Comparison of ENCODE assay signal across 7 cellular contexts in the genomic region with DNA sequence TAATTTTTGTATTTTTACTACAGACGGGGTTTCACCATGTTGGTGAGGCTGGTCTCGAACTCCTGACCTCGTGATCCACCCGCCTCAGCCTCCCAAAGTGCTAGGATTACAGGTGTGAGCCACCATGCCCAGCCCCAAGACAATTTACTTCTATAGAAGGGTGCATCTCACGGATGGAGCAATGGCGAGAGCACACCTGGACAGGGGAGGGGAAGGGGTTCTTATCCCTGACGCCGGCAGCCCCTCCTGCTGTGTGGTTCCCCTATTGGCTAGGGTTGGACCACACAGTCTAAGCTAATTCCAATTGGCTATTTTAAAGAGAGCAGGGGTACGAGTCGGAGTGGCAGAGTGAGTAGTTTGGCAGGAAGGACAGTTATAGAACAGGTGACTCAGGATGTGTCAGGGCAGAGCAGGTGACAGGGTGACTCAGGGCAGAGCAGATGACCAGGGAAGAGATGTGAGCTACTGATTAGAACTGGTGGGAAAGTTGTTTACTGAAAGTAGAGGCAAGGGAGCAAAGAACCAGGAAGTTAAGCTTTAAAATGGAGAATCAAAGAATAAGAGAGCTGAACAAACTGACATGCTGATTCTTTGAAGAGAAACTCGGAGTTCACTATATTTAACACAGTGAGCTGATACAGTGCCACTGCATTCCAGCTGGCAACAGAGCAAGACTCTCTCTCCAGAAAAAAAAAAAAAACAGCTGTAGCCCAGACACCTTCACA. TPM values are rescaled to one million over a fixed set of nuclear protein-coding genes. Genes with fewer than 3 reads are reported as not detected.
DNase-seq lines count a peak whose midpoint lies in the region; ATAC-seq and TF ChIP-seq lines count a peak whose summit lies in the region.

No MANE protein-coding gene starts in this region.

- no peaks in the 10 kb centered on the region for H4K20me1 ChIP-seq in GM23248 (ENCODE audit: insufficient read depth)

- intact Hi-C loops in psoas muscle (cut with DNase I) (no loop called here), dorsolateral prefrontal cortex (cut with DNase I) (no loop called here)

- H3K9me2 ChIP-seq in GM23248 (ENCODE audit: insufficient read depth), result no peaks in the 10 kb centered on the region

- H3K9me3 ChIP-seq in GM23248 (ENCODE audit: low read depth) (no peaks in the 10 kb centered on the region), psoas muscle (no peaks in the 10 kb centered on the region)

- no peak overlapping the region for H2AFZ ChIP-seq in GM23248

- ATAC-seq in psoas muscle, result peak; percentile 92 to 95 (median 94)
- no peak for ATAC-seq in HG03457 (IDR thresholded peaks at IDR 0.05; ENCODE audit: unreplicated experiment)
- ATAC-seq in GM21360 (IDR thresholded peaks at IDR 0.05; ENCODE audit: unreplicated experiment), result no peak

- H3K36me3 ChIP-seq in GM23248 (ENCODE audit: low read depth) (no peaks in the 10 kb centered on the region), psoas muscle (ENCODE audit: insufficient read depth in 1 of 2, low read depth in 1 of 2) (no peaks in the 10 kb centered on the region)

- no peak for TF ChIP-seq POLR2A in erythroblast (IDR thresholded peaks at IDR 0.05; ENCODE audit: low read length)

- H3F3A ChIP-seq in GM23248 (ENCODE audit: insufficient read depth), result no peaks in the 10 kb centered on the region

- H3K4me3 ChIP-seq in GM23248 (no peak overlapping the region), psoas muscle (peak overlapping the region; percentile 4), dorsolateral prefrontal cortex (no peak overlapping the region)

- H3K4me1 ChIP-seq in GM23248 (ENCODE audit: insufficient read depth), result no peaks in the 10 kb centered on the region
- peaks cover 15% of the 10 kb centered on the region for H3K4me1 ChIP-seq in psoas muscle

- in situ Hi-C loops in GM23248 (cut with MboI), result no loop called here

- no peak overlapping the region for H3K4me2 ChIP-seq in GM23248 (ENCODE audit: unreplicated experiment)

- peaks cover 19% of the 10 kb centered on the region for H3K27me3 ChIP-seq in GM23248 (replicated peaks; ENCODE audit: insufficient read depth)
- peaks cover 0 to 46% (median 13%) of the 10 kb centered on the region in 3 donors for H3K27me3 ChIP-seq in psoas muscle (ENCODE audit: insufficient read depth in 3 of 3, low read length in 2 of 3)
- H3K27me3 ChIP-seq in dorsolateral prefrontal cortex, result peaks cover 0 to 76% (median 21%) of the 10 kb centered on the region in 45 donors

- H3K79me2 ChIP-seq in GM23248 (ENCODE audit: insufficient read depth), result no peaks in the 10 kb centered on the region

- H3K27ac ChIP-seq in GM23248 (no peak overlapping the region), psoas muscle (peak overlapping the region; percentile 90), dorsolateral prefrontal cortex (no peak overlapping the region)

- H3K9ac ChIP-seq in GM23248, result peak overlapping the region; percentile 34; the same call in 1 of the 2 replicates

- 56 to 62% methylated on average over 11 of the region's 11 CpGs for WGBS in GM23248 (ENCODE audit: low coverage in 1 of 2, low lambda C conversion rate in 2 of 2, missing lambda C conversion rate in 2 of 2), 2 experiments
- WGBS in psoas muscle, 3 donors, result 53 to 62% (median 54%) methylated on average over 11 of the region's 11 CpGs

- DNase-seq in GM23248, result peak; percentile 84
- DNase-seq in NCI-H69 (lab: John Stamatoyannopoulos, UW), result peak; percentile 13
- DNase-seq in erythroblast (lab: John Stamatoyannopoulos, UW), result peak; percentile 23 to 73
- no peak for DNase-seq in psoas muscle
- no peak for DNase-seq in dorsolateral prefrontal cortex

- TF ChIP-seq CTCF in psoas muscle (IDR thresholded peaks at IDR 0.05) (no peak), dorsolateral prefrontal cortex (IDR thresholded peaks at IDR 0.05 in 54 of 56, conservative IDR thresholded peaks at IDR 0.05 in 2 of 56; ENCODE audit: low read depth in 1 of 56, partially characterized antibody in 56 of 56) (no peak)

RNA-seq across cellular contexts. Expression of a gene that starts 12.6 kb away (rescaled TPM):
- total RNA-seq in GM23248 (2014; rRNA removed; shearing (Covaris generic)), result 46.5 and 77.7 TPM in 2 replicates
- polyA plus RNA-seq in GM23248 (2016; fragmentation: Nextera tagmentation; extraction: Ambion mirVana) (133 and 134 TPM in 2 replicates), psoas muscle (100 to 1,000 TPM in 1 of 3 donors, 10 to 100 TPM in 2; 49.8 to 101 (median 55.6) TPM)
- total RNA-seq in psoas muscle (10 to 100 TPM; 46.2 to 71.7 (median 56.0) TPM), dorsolateral prefrontal cortex (100 to 1,000 TPM in 1 of 120 experiments, 10 to 100 TPM in 119; 66.6 to 108 (median 83.6) TPM)

RNA-seq across cellular contexts. Expression of a gene that starts 36.6 kb away (rescaled TPM):
- 0.13 and 0.86 TPM in 2 replicates for total RNA-seq in GM23248 (2014; rRNA removed; shearing (Covaris generic))
- 0.23 and 0.24 TPM in 2 replicates for polyA plus RNA-seq in GM23248 (2016; fragmentation: Nextera tagmentation; extraction: Ambion mirVana)
- 1 to 10 TPM in 3 of 4 donors, under 1 TPM in 1; 0.38 to 3.5 (median 1.9) TPM for total RNA-seq in psoas muscle
- polyA plus RNA-seq in psoas muscle, result 1 to 10 TPM in 1 of 3 donors, under 1 TPM in 2; 0.62 to 1.1 (median 0.79) TPM
- total RNA-seq in dorsolateral prefrontal cortex, result 100 to 1,000 TPM in 100 of 120 experiments, 10 to 100 TPM in 20; 24.1 to 289 (median 137) TPM

RNA-seq across cellular contexts. Expression of a gene that starts 41.0 kb away (rescaled TPM):
- total RNA-seq in GM23248 (2014; rRNA removed; shearing (Covaris generic)), result not detected in 2 replicates
- polyA plus RNA-seq in GM23248 (2016; fragmentation: Nextera tagmentation; extraction: Ambion mirVana), result not detected in 2 replicates
- under 1 TPM in 1 of 4 donors, not detected in 3; 0.90 TPM for total RNA-seq in psoas muscle
- polyA plus RNA-seq in psoas muscle, result under 1 TPM; 0.09 to 0.27 (median 0.10) TPM
- 1 to 10 TPM in 42 of 120 experiments, under 1 TPM in 40, not detected in 38; 0.29 to 4.8 (median 1.0) TPM for total RNA-seq in dorsolateral prefrontal cortex

RNA-seq across cellular contexts. Expression of a gene that starts 54.8 kb away (rescaled TPM):
- total RNA-seq in GM23248 (2014; rRNA removed; shearing (Covaris generic)), result 88.0 and 110 TPM in 2 replicates
- 105 and 106 TPM in 2 replicates for polyA plus RNA-seq in GM23248 (2016; fragmentation: Nextera tagmentation; extraction: Ambion mirVana)
- total RNA-seq in psoas muscle, result 10 to 100 TPM; 40.0 to 55.3 (median 43.2) TPM
- polyA plus RNA-seq in psoas muscle, result 100 to 1,000 TPM in 2 of 3 donors, 10 to 100 TPM in 1; 55.1 to 109 (median 107) TPM
- total RNA-seq in dorsolateral prefrontal cortex, result 10 to 100 TPM; 30.3 to 68.2 (median 46.8) TPM

RNA-seq across cellular contexts. Expression of a gene that starts 54.9 kb away (rescaled TPM):
- 52.4 and 85.8 TPM in 2 replicates for total RNA-seq in GM23248 (2014; rRNA removed; shearing (Covaris generic))
- polyA plus RNA-seq in GM23248 (2016; fragmentation: Nextera tagmentation; extraction: Ambion mirVana) (99.9 and 109 TPM in 2 replicates), psoas muscle (10 to 100 TPM; 29.5 to 31.2 (median 30.7) TPM)
- total RNA-seq in psoas muscle (10 to 100 TPM; 27.9 to 36.6 (median 32.5) TPM), dorsolateral prefrontal cortex (100 to 1,000 TPM in 112 of 120 experiments, 10 to 100 TPM in 8; 85.9 to 151 (median 118) TPM)

Comparison
In these comparisons a context has a peak if more than half of its experiments do, and no peak if none do; other contexts are left out.
1. DNase-seq: peak in GM23248 (single experiment), NCI-H69 (single experiment) and erythroblast (2 of 2); none in psoas muscle (0 of 2) and dorsolateral prefrontal cortex (0 of 10).
2. ATAC-seq: peak in psoas muscle (4 of 4); none in HG03457 (single experiment) and GM21360 (single experiment).
3. RNA of a gene that starts 36.6 kb away (total RNA-seq): 24.1 to 289 TPM in dorsolateral prefrontal cortex; 0.38 to 3.5 TPM in psoas muscle and 0.13 to 0.86 TPM in GM23248; every median in the first group is over 4 times any median in the second.